Comparison of ENCODE assay signal across 8 cellular contexts in the genomic region with DNA sequence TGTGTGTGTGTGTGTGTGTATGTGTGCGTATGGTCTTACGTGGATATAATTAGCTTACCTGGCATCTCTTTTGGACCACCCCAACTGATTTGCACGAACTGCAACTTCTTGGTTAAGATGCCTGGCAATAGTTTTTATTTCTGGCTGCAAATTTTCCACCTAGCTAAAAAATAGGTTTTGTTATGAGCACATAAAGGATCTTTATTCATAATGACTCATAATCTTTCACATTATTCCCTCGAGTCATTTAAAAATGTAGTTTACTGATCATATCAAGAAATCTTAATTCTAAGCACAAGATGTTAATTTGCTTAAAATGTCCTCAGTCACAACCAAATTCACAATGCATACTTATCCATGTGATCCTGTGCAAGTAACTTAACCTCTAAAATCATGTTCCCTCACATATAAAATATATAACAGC. TPM values are rescaled to one million over a fixed set of nuclear protein-coding genes. Genes with fewer than 3 reads are reported as not detected.
DNase-seq lines count a peak whose midpoint lies in the region; ATAC-seq, FAIRE-seq and TF ChIP-seq lines count a peak whose summit lies in the region.

No MANE protein-coding gene starts in this region.

- H3K4me1 ChIP-seq in right atrium auricular region (peaks cover 0 to 5% of the 10 kb centered on the region in 2 donors), adrenal gland (replicated peaks in 1 of 2) (peaks cover 7 to 15% of the 10 kb centered on the region in 2 donors), left lung (peaks cover 0 to 24% of the 10 kb centered on the region in 2 donors)

- peak overlapping the region; percentile 81 to 91 for H3K4me3 ChIP-seq in right atrium auricular region
- H3K4me3 ChIP-seq in adrenal gland: peak overlapping the region in 3 of 4 donors; percentile 62 to 91 (median 76)
- peak overlapping the region; percentile 74 to 76 for H3K4me3 ChIP-seq in left lung

- intact Hi-C loops in left ventricle myocardium superior (cut with micrococcal nuclease): loop anchor here (5.0 kb wide), 1 partner anchor 189 kb away; a partner anchor contains a TSS
- intact Hi-C loops in adrenal gland (cut with DNase I): loop anchor here (10.0 kb wide), 2 partner anchors 187 to 197 kb away; a partner anchor contains a TSS
- intact Hi-C loops in left lung (cut with DNase I): loop anchor here in 1 of 2 donors (5.0 kb wide), 1 partner anchor 189 kb away; a partner anchor contains a TSS
- intact Hi-C loops in left colon (cut with DNase I, micrococcal nuclease): loop anchor here in 1 of 2 donors (5.0 kb wide), 1 partner anchor 189 kb away; a partner anchor contains a TSS

- TF ChIP-seq CTCF in right atrium auricular region (IDR thresholded peaks at IDR 0.05): no peak
- no peak for TF ChIP-seq CTCF in adrenal gland (IDR thresholded peaks at IDR 0.05)
- TF ChIP-seq CTCF in left lung (IDR thresholded peaks at IDR 0.05): no peak

- ATAC-seq in left ventricle myocardium superior (no peak), left lung (no peak), left colon (no peak)

- no peaks in the 10 kb centered on the region for H3K36me3 ChIP-seq in right atrium auricular region
- no peaks in the 10 kb centered on the region for H3K36me3 ChIP-seq in adrenal gland (replicated peaks in 1 of 2)
- H3K36me3 ChIP-seq in left lung: peaks cover 0 to 16% of the 10 kb centered on the region in 2 donors

- H3K9me3 ChIP-seq in right atrium auricular region (no peaks in the 10 kb centered on the region), adrenal gland (replicated peaks in 1 of 3) (no peaks in the 10 kb centered on the region), left lung (no peaks in the 10 kb centered on the region)

- no peak for TF ChIP-seq POLR2A in adrenal gland (IDR thresholded peaks at IDR 0.05)

- DNase-seq in right atrium auricular region (ENCODE audit: low spot score): no peak
- no peak for DNase-seq in left ventricle myocardium superior
- no peak for DNase-seq in adrenal gland
- DNase-seq in left lung: no peak
- no peak for DNase-seq in HuH-7 (ENCODE audit: low spot score)
- no peak for DNase-seq in RCC 7860 (ENCODE audit: low spot score)
- DNase-seq in left colon: no peak

- 36 to 47% (median 40%) methylated on average over 4 of the region's 4 CpGs for WGBS in adrenal gland, 4 donors

- H3K27ac ChIP-seq in right atrium auricular region (peak overlapping the region; percentile 94 to 98), adrenal gland (peak overlapping the region; percentile 95 to 100 (median 97)), left lung (peak overlapping the region; percentile 95 to 98), temporal lobe (ENCODE audit: low read depth, low read length) (peak overlapping the region; percentile 88)

- H3K27me3 ChIP-seq in right atrium auricular region: no peaks in the 10 kb centered on the region
- H3K27me3 ChIP-seq in adrenal gland: no peaks in the 10 kb centered on the region
- no peaks in the 10 kb centered on the region for H3K27me3 ChIP-seq in left lung

- FAIRE-seq in RCC 7860 (lab: Jason Lieb, UNC): no peak

RNA-seq across cellular contexts. Expression of a gene that starts 1.5 kb away (rescaled TPM):
- total RNA-seq in right atrium auricular region (10 to 100 TPM; 12.4 to 22.6 TPM), left ventricle myocardium superior (18.8 TPM), adrenal gland (10 to 100 TPM; 25.3 to 59.5 (median 34.6) TPM), left lung (10 to 100 TPM; 14.6 to 17.0 TPM), temporal lobe (17.2 TPM), left colon (10 to 100 TPM; 17.0 to 18.1 TPM)
- polyA plus RNA-seq in adrenal gland: 10 to 100 TPM in 2 of 3 donors, 1 to 10 TPM in 1; 8.3 to 27.2 (median 13.7) TPM
